14 cellular contexts compared by ENCODE assay signal in the genomic region with DNA sequence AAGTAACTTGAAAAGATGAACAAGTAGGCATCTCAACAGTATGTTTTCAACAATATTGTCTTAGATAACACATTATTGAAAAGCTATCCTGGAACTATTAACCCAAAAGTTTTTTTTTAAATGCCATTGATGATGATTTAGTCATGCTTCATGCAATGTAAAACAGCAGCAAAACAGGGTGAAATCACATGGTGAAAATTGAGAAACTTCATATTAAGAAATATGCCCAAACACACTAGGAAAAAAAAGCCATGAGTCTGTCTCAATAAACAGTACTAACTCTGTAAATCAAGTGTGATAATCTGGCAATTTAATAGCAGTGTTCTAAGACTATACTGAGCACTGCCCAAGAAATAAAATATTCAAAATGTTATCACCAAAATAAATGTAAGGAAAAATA.
A peak's percentile ranks its signal among the peaks of the same experiment; 100 is the strongest.
DNase-seq lines count a peak whose midpoint lies in the region; ATAC-seq and TF ChIP-seq lines count a peak whose summit lies in the region.
"Had no signal": no experiment of that assay in that cellular context is flagged by ENCODE, and none has a peak within 500 bp of the region (broad histone marks: within the 10 kb centered on the region; RNA-seq: fewer than 3 reads in every experiment).

No MANE protein-coding gene starts in this region.

- H3K4me3 ChIP-seq in fibroblast of villous mesenchyme (ENCODE audit: low read depth, low read length) = no peak overlapping the region

- H3K27ac Mint-ChIP-seq in mesothelial cell of epicardium = no peak overlapping the region
- no peak overlapping the region for H3K27ac Mint-ChIP-seq in natural killer cell treated with Interleukin-12 subunit alpha and Interleukin-12 subunit beta and Interleukin-15 and Interleukin-18, amount 100 ng/mL, for 72 hours
- H3K27ac Mint-ChIP-seq: CD4-positive, alpha-beta T cell; H9; IgD-negative memory B cell had no signal

- no peaks in the 10 kb centered on the region for H3K9me3 Mint-ChIP-seq in mesothelial cell of epicardium
- H3K9me3 Mint-ChIP-seq in natural killer cell treated with Interleukin-12 subunit alpha and Interleukin-12 subunit beta and Interleukin-15 and Interleukin-18, amount 100 ng/mL, for 72 hours = no peaks in the 10 kb centered on the region
- H3K9me3 Mint-ChIP-seq: CD4-positive, alpha-beta T cell; H9; IgD-negative memory B cell had no signal

- TF ChIP-seq CTCF in fibroblast of villous mesenchyme (IDR thresholded peaks at IDR 0.05; ENCODE audit: insufficient read depth, low read depth, low read length) (no peak), mesothelial cell of epicardium (IDR thresholded peaks at IDR 0.05; ENCODE audit: unreplicated experiment) (no peak)

- peaks cover 3% of the 10 kb centered on the region for H3K4me1 Mint-ChIP-seq in mesothelial cell of epicardium
- H3K4me1 Mint-ChIP-seq in natural killer cell treated with Interleukin-12 subunit alpha and Interleukin-12 subunit beta and Interleukin-15 and Interleukin-18, amount 100 ng/mL, for 72 hours (ENCODE audit: low read depth in 2 of 2) = no peaks in the 10 kb centered on the region

- no peaks in the 10 kb centered on the region for H3K36me3 Mint-ChIP-seq in mesothelial cell of epicardium
- H3K36me3 Mint-ChIP-seq in natural killer cell treated with Interleukin-12 subunit alpha and Interleukin-12 subunit beta and Interleukin-15 and Interleukin-18, amount 100 ng/mL, for 72 hours = no peaks in the 10 kb centered on the region
- H3K36me3 Mint-ChIP-seq: IgD-negative memory B cell had no signal

- peak; percentile 31 to 37 for DNase-seq in AML-193 (lab: John Stamatoyannopoulos, UW)
- DNase-seq in amniotic epithelial cell (ENCODE audit: low read depth) = peak; percentile 28
- peak; percentile 10 for DNase-seq in fibroblast of villous mesenchyme (ENCODE audit: low read depth)
- peak; percentile 21 for DNase-seq in stromal cell of bone marrow (ENCODE audit: low read depth)
- no peak for DNase-seq in mesothelial cell of epicardium (ENCODE audit: low spot score in 2 of 2, unreplicated experiment in 2 of 2)
- DNase-seq in natural killer cell treated with Interleukin-12 subunit alpha and Interleukin-12 subunit beta and Interleukin-15 and Interleukin-18, amount 100 ng/mL, for 72 hours (ENCODE audit: low spot score) = no peak
- DNase-seq: Caco-2; CD4-positive, alpha-beta T cell; DMS79; GDM1; H9 had no signal

- no peak for ATAC-seq in natural killer cell treated with Interleukin-12 subunit alpha and Interleukin-12 subunit beta and Interleukin-15 and Interleukin-18, amount 100 ng/mL, for 72 hours
- no peak for ATAC-seq in HG03442 (IDR thresholded peaks at IDR 0.05; ENCODE audit: unreplicated experiment)
- ATAC-seq: HepG2 had no signal

- no peak overlapping the region for H3K4me3 Mint-ChIP-seq in mesothelial cell of epicardium
- H3K4me3 Mint-ChIP-seq in natural killer cell treated with Interleukin-12 subunit alpha and Interleukin-12 subunit beta and Interleukin-15 and Interleukin-18, amount 100 ng/mL, for 72 hours = no peak overlapping the region
- H3K4me3 Mint-ChIP-seq: CD4-positive, alpha-beta T cell; H9; IgD-negative memory B cell had no signal

- H3K27me3 Mint-ChIP-seq in mesothelial cell of epicardium (ENCODE audit: low read depth) = no peaks in the 10 kb centered on the region
- H3K27me3 Mint-ChIP-seq in natural killer cell treated with Interleukin-12 subunit alpha and Interleukin-12 subunit beta and Interleukin-15 and Interleukin-18, amount 100 ng/mL, for 72 hours = peaks cover 26 to 51% of the 10 kb centered on the region in 2 donors

Comparison
In these comparisons a context has a peak if more than half of its experiments do, and no peak if none do; other contexts are left out.
1. DNase-seq: peak in AML-193 (2 of 2), amniotic epithelial cell (single experiment), fibroblast of villous mesenchyme (single experiment) and stromal cell of bone marrow (single experiment); none in mesothelial cell of epicardium (0 of 2) and natural killer cell treated with Interleukin-12 subunit alpha and Interleukin-12 subunit beta and Interleukin-15 and Interleukin-18, amount 100 ng/mL, for 72 hours (single experiment).